Comparison of ENCODE assay signal across 23 cellular contexts in the genomic region with DNA sequence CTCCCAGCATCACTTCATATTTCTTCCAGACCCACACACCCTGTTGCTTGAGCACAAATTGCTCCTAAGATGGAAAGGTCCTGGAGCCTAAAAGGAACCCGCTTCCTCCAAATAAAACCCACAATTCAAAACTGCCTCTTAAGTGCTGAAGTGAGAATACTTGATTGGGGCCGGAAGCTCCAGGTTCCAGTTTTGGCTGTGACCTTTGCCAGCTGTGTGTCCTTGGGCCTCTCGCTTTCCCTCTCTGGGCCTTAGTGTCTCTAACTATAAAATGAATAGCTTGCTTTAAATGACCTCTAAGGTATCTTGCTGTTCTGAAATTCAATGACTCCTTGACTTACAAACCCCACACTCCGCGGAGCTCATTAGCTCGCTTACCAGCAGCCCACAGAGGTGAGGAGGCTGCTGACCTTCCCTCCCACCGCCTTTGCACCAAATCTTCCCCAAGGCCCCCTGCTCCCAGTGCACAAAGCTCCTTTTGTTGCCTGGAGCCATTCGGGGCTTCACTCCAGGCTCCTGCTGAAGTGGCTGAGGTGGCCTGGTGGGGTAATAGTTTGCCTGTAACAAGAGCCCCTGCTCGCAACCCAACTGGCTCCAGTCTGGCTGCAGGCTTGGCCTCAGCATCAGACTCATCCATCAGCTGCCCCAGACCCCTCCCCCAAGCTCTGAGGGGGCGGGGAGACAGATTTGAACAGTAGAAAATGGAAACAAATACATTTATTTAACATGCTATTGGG. TPM values are rescaled to one million over a fixed set of nuclear protein-coding genes. Genes with fewer than 3 reads are reported as not detected.
DNase-seq lines count a peak whose midpoint lies in the region; ATAC-seq and TF ChIP-seq lines count a peak whose summit lies in the region.
"Had no signal": no experiment of that assay in that cellular context is flagged by ENCODE, and none has a peak within 500 bp of the region (broad histone marks: within the 10 kb centered on the region; RNA-seq: fewer than 3 reads in every experiment).

No MANE protein-coding gene starts in this region.

- no peak for TF ChIP-seq CTCF in foreskin fibroblast (IDR thresholded peaks at IDR 0.05; ENCODE audit: low read depth, low read length)

- H3K27ac ChIP-seq in ectodermal cell (ENCODE audit: insufficient read depth, low read depth, low read length, poor library complexity, severe bottlenecking) = peak overlapping the region; percentile 36
- peak overlapping the region; percentile 49 for H3K27ac ChIP-seq in mesodermal cell (ENCODE audit: low read depth, low read length, severe bottlenecking)
- H3K27ac ChIP-seq: A549, colonic mucosa had no signal

- WGBS in ectodermal cell, 2 experiments = 22 to 27% methylated on average over 8 to 10 of the region's 10 CpGs
- WGBS in mesodermal cell (ENCODE audit: insufficient coverage in 2 of 2), 2 experiments = no CpG with 5 or more reads among the region's 10 CpGs

- no peak overlapping the region for H3K4me3 ChIP-seq in ectodermal cell (ENCODE audit: insufficient read depth, low read depth, low read length)
- H3K4me3 ChIP-seq in mesodermal cell (ENCODE audit: extremely low read depth, insufficient read depth, low read length, poor library complexity, severe bottlenecking) = no peak overlapping the region
- no peak overlapping the region for H3K4me3 ChIP-seq in foreskin fibroblast (ENCODE audit: low read depth in 1 of 2, low read length in 2 of 2)
- H3K4me3 ChIP-seq: A549, colonic mucosa, HAP-1, MG63 had no signal

- no peaks in the 10 kb centered on the region for H3K27me3 ChIP-seq in ectodermal cell (ENCODE audit: control insufficient read depth, insufficient read depth, low read length, poor library complexity, severe bottlenecking)
- H3K27me3 ChIP-seq: colonic mucosa, MG63 had no signal

- H3K36me3 ChIP-seq in ectodermal cell (ENCODE audit: control insufficient read depth, insufficient read depth, low read length) (no peaks in the 10 kb centered on the region), mesodermal cell (ENCODE audit: control insufficient read depth, insufficient read depth, low read length) (no peaks in the 10 kb centered on the region)
- H3K36me3 ChIP-seq: colonic mucosa, HAP-1, MG63 had no signal

- no peak for ATAC-seq in HG02588 (IDR thresholded peaks at IDR 0.05; ENCODE audit: unreplicated experiment)
- ATAC-seq: A549; activated CD4-positive, alpha-beta T cell treated with anti-CD3 and anti-CD28 coated beads for 36 hours; activated T-cell treated with anti-CD3 and anti-CD28 coated beads, Interleukin-2, amount 50 U/mL, for 4 hours; Panc1 had no signal

- H3K9me3 ChIP-seq in ectodermal cell (ENCODE audit: control insufficient read depth, low read length) (no peaks in the 10 kb centered on the region), mesodermal cell (ENCODE audit: control insufficient read depth, low read length) (no peaks in the 10 kb centered on the region)
- H3K9me3 ChIP-seq: A549, colonic mucosa, HAP-1, MG63 had no signal

- peaks cover 5% of the 10 kb centered on the region for H3K4me1 ChIP-seq in ectodermal cell (ENCODE audit: control insufficient read depth, insufficient read depth, low read length)
- peaks cover 15% of the 10 kb centered on the region for H3K4me1 ChIP-seq in mesodermal cell (ENCODE audit: control insufficient read depth, insufficient read depth, low read length, poor library complexity, severe bottlenecking)
- H3K4me1 ChIP-seq: A549, colonic mucosa, HAP-1 had no signal

- DNase-seq in EH (ENCODE audit: low read depth) (peak; percentile 38), NCI-H2227 treated with DMSO at 0.1 percent for 48 hours (lab: John Stamatoyannopoulos, UW) (peak; percentile 13), foreskin fibroblast (no peak), Kasumi-1 (lab: John Stamatoyannopoulos, UW) (no peak), HK-2 (ENCODE audit: unreplicated experiment) (no peak)
- DNase-seq: activated CD4-positive, alpha-beta T cell treated with anti-CD3 and anti-CD28 coated beads for 36 hours; activated naive CD4-positive, alpha-beta T cell; activated T-cell treated with anti-CD3 and anti-CD28 coated beads, Interleukin-2, amount 50 U/mL, for 4 hours; colonic mucosa; DMS53; GF-D8; MG63; NCI-H2081; NCI-H510A treated with DMSO at 0.1 percent for 48 hours; NK-92 treated with Interleukin-12 subunit alpha and Interleukin-12 subunit beta, amount 100 ng/mL, for 24 hours; retina; SHP77 treated with DMSO at 0.1 percent for 48 hours had no signal

RNA-seq across cellular contexts. Expression of gene STARD8, which starts 21.8 kb away (rescaled TPM):
- polyA plus RNA-seq in ectodermal cell (2013, experiment 1 of 4) = 6.1 TPM
- polyA plus RNA-seq in ectodermal cell (2013, experiment 2 of 4) = 5.6 TPM
- polyA plus RNA-seq in ectodermal cell (2013, experiment 3 of 4) = 5.0 TPM
- polyA plus RNA-seq in ectodermal cell (2013, experiment 4 of 4) = 4.5 TPM
- polyA plus RNA-seq in mesodermal cell (2013, experiment 1 of 2) = 14.4 TPM
- polyA plus RNA-seq in mesodermal cell (2013, experiment 2 of 2) = 9.2 TPM

Comparison
In these comparisons a context has a peak if more than half of its experiments do, and no peak if none do; other contexts are left out.
1. DNase-seq: peak in EH (single experiment) and NCI-H2227 treated with DMSO at 0.1 percent for 48 hours (single experiment); none in foreskin fibroblast (0 of 2), Kasumi-1 (0 of 2) and HK-2 (single experiment).